Comparison of ENCODE assay signal across 8 cellular contexts in genomic region chr22:25362215-25362882, GRCh38.
DNase-seq lines count a peak whose midpoint lies in the region; TF ChIP-seq lines count a peak whose summit lies in the region.

No MANE protein-coding gene starts in this region.

- no peaks in the 10 kb centered on the region for H3K9me2 ChIP-seq in OCI-LY1 (ENCODE audit: low read depth, low read length)

- H3K27me3 Mint-ChIP-seq in activated T-cell treated with anti-CD3 and anti-CD28 coated beads, Interleukin-2, amount 50 U/mL, for 24 hours = no peaks in the 10 kb centered on the region

- H3K9me3 Mint-ChIP-seq in activated T-cell treated with anti-CD3 and anti-CD28 coated beads, Interleukin-2, amount 50 U/mL, for 24 hours = no peaks in the 10 kb centered on the region

- CTCF ChIA-PET in AG04449 (lab: Yijun Ruan, JAX) = interaction anchor here (1.1 to 4.0 kb wide), 10 partner anchors 9 to 411 kb away, joined by 3 to 14 read pairs (median 5); no protein-coding TSS in a partner anchor

- peaks cover 2% of the 10 kb centered on the region for H3K4me1 Mint-ChIP-seq in activated T-cell treated with anti-CD3 and anti-CD28 coated beads, Interleukin-2, amount 50 U/mL, for 24 hours (ENCODE audit: low read depth)

- POLR2A ChIA-PET in AG04449 (lab: Yijun Ruan, JAX) = no interaction called here

- H3F3A ChIP-seq in OCI-LY1 (ENCODE audit: insufficient read depth, low read length) = no peaks in the 10 kb centered on the region

- H3K4me3 Mint-ChIP-seq in activated T-cell treated with anti-CD3 and anti-CD28 coated beads, Interleukin-2, amount 50 U/mL, for 24 hours = no peak overlapping the region

- H4K20me1 ChIP-seq in OCI-LY1 (ENCODE audit: insufficient read depth, low read length) = no peaks in the 10 kb centered on the region
- H4K20me1 ChIP-seq in fibroblast of lung (ENCODE audit: control insufficient read depth, extremely low read depth, insufficient read depth, low read length) = no peaks in the 10 kb centered on the region

- H3K79me2 ChIP-seq in OCI-LY1 (ENCODE audit: insufficient read depth, low read length) = no peaks in the 10 kb centered on the region
- no peaks in the 10 kb centered on the region for H3K79me2 ChIP-seq in fibroblast of lung (ENCODE audit: control insufficient read depth, insufficient read depth, low read length)

- in situ Hi-C loops in GM13976 (cut with MboI; ENCODE audit: low sequenced_read_pairs, unreplicated experiment) = no loop called here

- H3K4me3 ChIP-seq in AG04449 (ENCODE audit: low read depth, low read length) (no peak overlapping the region), OCI-LY1 (ENCODE audit: low read depth, low read length, poor library complexity, severe bottlenecking) (no peak overlapping the region), fibroblast of lung (replicated peaks in 1 of 4; ENCODE audit: control extremely low read depth in 1 of 4, insufficient read depth in 1 of 4, low read depth in 3 of 4, low read length in 4 of 4) (no peak overlapping the region), neutrophil (ENCODE audit: low read depth in 1 of 2, low read length in 1 of 2) (no peak overlapping the region)

- no peaks in the 10 kb centered on the region for H3K36me3 ChIP-seq in OCI-LY1 (ENCODE audit: insufficient read depth, low read length)
- H3K36me3 ChIP-seq in fibroblast of lung (ENCODE audit: control insufficient read depth, insufficient read depth, low read length) = peaks cover 6% of the 10 kb centered on the region
- H3K36me3 ChIP-seq in neutrophil = peaks cover 48% of the 10 kb centered on the region

- H3K4me2 ChIP-seq in OCI-LY1 (ENCODE audit: low read length) (no peak overlapping the region), fibroblast of lung (ENCODE audit: extremely low read depth, insufficient read depth, low read length) (no peak overlapping the region)

- H3K27me3 ChIP-seq in OCI-LY1 (ENCODE audit: insufficient read depth, low read length) = no peaks in the 10 kb centered on the region
- no peaks in the 10 kb centered on the region for H3K27me3 ChIP-seq in fibroblast of lung (ENCODE audit: control insufficient read depth, insufficient read depth, low read length)
- no peaks in the 10 kb centered on the region for H3K27me3 ChIP-seq in neutrophil

- H3K27ac ChIP-seq in OCI-LY1 (ENCODE audit: low read depth, low read length, poor library complexity, severe bottlenecking) (no peak overlapping the region), fibroblast of lung (ENCODE audit: insufficient read depth, low read length) (no peak overlapping the region), neutrophil (no peak overlapping the region)

- H3K4me1 ChIP-seq in OCI-LY1 (ENCODE audit: insufficient read depth, low read length, severe bottlenecking) (no peaks in the 10 kb centered on the region), fibroblast of lung (ENCODE audit: control insufficient read depth, extremely low read depth, insufficient read depth, low read length) (no peaks in the 10 kb centered on the region), neutrophil (ENCODE audit: control insufficient read depth in 1 of 2, insufficient read depth in 1 of 2, low read depth in 1 of 2, low read length in 1 of 2) (peaks cover 0 to 2% of the 10 kb centered on the region in 2 experiments)

- H3K36me3 Mint-ChIP-seq in activated T-cell treated with anti-CD3 and anti-CD28 coated beads, Interleukin-2, amount 50 U/mL, for 24 hours (ENCODE audit: low read depth) = peaks cover 44% of the 10 kb centered on the region

- H3K9ac ChIP-seq in OCI-LY1 (ENCODE audit: low read length) (no peak overlapping the region), fibroblast of lung (ENCODE audit: insufficient read depth, low read length) (no peak overlapping the region)

- H3K9me3 ChIP-seq in OCI-LY1 (ENCODE audit: low read length) (no peaks in the 10 kb centered on the region), fibroblast of lung (ENCODE audit: control insufficient read depth, insufficient read depth, low read depth, low read length) (no peaks in the 10 kb centered on the region), neutrophil (no peaks in the 10 kb centered on the region)

- TF ChIP-seq CTCF in AG04449 (IDR thresholded peaks at IDR 0.05; ENCODE audit: insufficient read depth, low read length, missing control alignments) (peak; percentile 86), GM13976 (IDR thresholded peaks at IDR 0.05; ENCODE audit: borderline replicate concordance, control extremely low read depth, extremely low read depth, insufficient read depth, missing control alignments) (peak; percentile 70), OCI-LY1 (IDR thresholded peaks at IDR 0.05; ENCODE audit: low read length) (peak; percentile 96), fibroblast of lung (conservative IDR thresholded peaks at IDR 0.05 in 1 of 2, IDR thresholded peaks at IDR 0.05 in 1 of 2; ENCODE audit: low read depth in 1 of 2, low read length in 2 of 2) (peak; percentile 85 to 92), neutrophil (IDR thresholded peaks at IDR 0.05) (peak; percentile 81)

- no peak overlapping the region for H3K27ac Mint-ChIP-seq in activated T-cell treated with anti-CD3 and anti-CD28 coated beads, Interleukin-2, amount 50 U/mL, for 24 hours

- no peak overlapping the region for H2AFZ ChIP-seq in OCI-LY1 (ENCODE audit: low read length)
- no peak overlapping the region for H2AFZ ChIP-seq in fibroblast of lung (ENCODE audit: low read length)

- no peak for DNase-seq in AG04449 (ENCODE audit: low read depth, low spot score)
- DNase-seq in GM13976 (ENCODE audit: low spot score) = peak; percentile 89
- peak; percentile 81 for DNase-seq in activated T-cell treated with anti-CD3 and anti-CD28 coated beads, Interleukin-2, amount 50 U/mL, for 24 hours
- peak; percentile 15 to 42 for DNase-seq in fibroblast of lung (ENCODE audit: low read depth in 2 of 2)
- peak; percentile 30 for DNase-seq in stromal cell of bone marrow (ENCODE audit: low read depth)
- DNase-seq in H4 (ENCODE audit: low spot score) = no peak

Comparison
In these comparisons a context has a peak if more than half of its experiments do, and no peak if none do; other contexts are left out.
1. DNase-seq: peak in GM13976 (single experiment), activated T-cell treated with anti-CD3 and anti-CD28 coated beads, Interleukin-2, amount 50 U/mL, for 24 hours (single experiment), fibroblast of lung (2 of 2) and stromal cell of bone marrow (single experiment); none in AG04449 (single experiment) and H4 (single experiment).
2. Peak in every context shown above with its lines, with median percentiles within 50 percentile points of each other: CTCF ChIP-seq.